3 cellular contexts compared by ENCODE assay signal in the genomic region with DNA sequence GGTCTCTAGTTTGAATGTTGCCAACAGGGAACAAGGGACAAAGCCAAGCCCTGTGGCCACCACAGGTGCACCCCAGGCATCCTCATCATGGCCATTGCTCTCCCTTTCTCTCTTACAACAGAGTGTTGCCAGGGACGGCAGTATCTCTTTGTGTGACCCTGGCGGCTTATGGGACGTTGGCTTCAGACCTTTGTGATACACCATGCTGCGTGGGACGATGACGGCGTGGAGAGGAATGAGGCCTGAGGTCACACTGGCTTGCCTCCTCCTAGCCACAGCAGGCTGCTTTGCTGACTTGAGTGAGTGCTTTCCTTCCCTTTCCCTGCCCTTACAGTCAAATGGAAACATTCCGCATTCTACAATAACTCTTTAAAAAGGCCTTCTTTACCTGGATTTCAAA.
TF ChIP-seq lines count a peak whose summit lies in the region.

No MANE protein-coding gene starts in this region.

TF ChIP-seq in IMR-90, 13 proteins besides CTCF, POLR2A, EP300 and RAD21:
- no peak for TF ChIP-seq FOS (IDR thresholded peaks at IDR 0.05; ENCODE audit: low read depth, low read length)
- TF ChIP-seq, protein P1, sequence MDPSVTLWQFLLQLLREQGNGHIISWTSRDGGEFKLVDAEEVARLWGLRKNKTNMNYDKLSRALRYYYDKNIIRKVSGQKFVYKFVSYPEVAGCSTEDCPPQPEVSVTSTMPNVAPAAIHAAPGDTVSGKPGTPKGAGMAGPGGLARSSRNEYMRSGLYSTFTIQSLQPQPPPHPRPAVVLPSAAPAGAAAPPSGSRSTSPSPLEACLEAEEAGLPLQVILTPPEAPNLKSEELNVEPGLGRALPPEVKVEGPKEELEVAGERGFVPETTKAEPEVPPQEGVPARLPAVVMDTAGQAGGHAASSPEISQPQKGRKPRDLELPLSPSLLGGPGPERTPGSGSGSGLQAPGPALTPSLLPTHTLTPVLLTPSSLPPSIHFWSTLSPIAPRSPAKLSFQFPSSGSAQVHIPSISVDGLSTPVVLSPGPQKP (IDR thresholded peaks at IDR 0.05; ENCODE audit: borderline replicate concordance, low read depth, low read length): no peak
- TF ChIP-seq BHLHE40 (IDR thresholded peaks at IDR 0.05; ENCODE audit: low read depth, low read length): no peak
- TF ChIP-seq CHD1 (IDR thresholded peaks at IDR 0.05; ENCODE audit: low read depth, low read length): no peak
- TF ChIP-seq MAFK (IDR thresholded peaks at IDR 0.05; ENCODE audit: low read depth, low read length): no peak

TF ChIP-seq in H1, 55 proteins besides CTCF, POLR2A, EP300 and RAD21:
- TF ChIP-seq SP4 (IDR thresholded peaks at IDR 0.05; ENCODE audit: low read length) (no peak), HDAC6 (IDR thresholded peaks at IDR 0.05; ENCODE audit: low read depth, low read length) (no peak)
TF ChIP-seq in H1: peak in this region for 0.

TF ChIP-seq in GM23338, 12 proteins besides CTCF, POLR2A, EP300 and RAD21:
- TF ChIP-seq ZNF114 (CRISPR knock-in tag; IDR thresholded peaks at IDR 0.05) (no peak), POLR2AphosphoS5 (IDR thresholded peaks at IDR 0.05; ENCODE audit: low read depth) (no peak), EZH2 (IDR thresholded peaks at IDR 0.05; ENCODE audit: low read depth, unreplicated experiment) (no peak), CREB1 (CRISPR knock-in tag; IDR thresholded peaks at IDR 0.05; ENCODE audit: low read depth) (no peak), ZNF331 (CRISPR knock-in tag; IDR thresholded peaks at IDR 0.05; ENCODE audit: low read depth) (no peak), JUNB (IDR thresholded peaks at IDR 0.05; ENCODE audit: unreplicated experiment) (no peak), STAT1 (IDR thresholded peaks at IDR 0.05; ENCODE audit: unreplicated experiment) (no peak), NANOG (IDR thresholded peaks at IDR 0.05; ENCODE audit: borderline replicate concordance) (no peak), EZH2phosphoT487 (IDR thresholded peaks at IDR 0.05; ENCODE audit: unreplicated experiment) (no peak)
- TF ChIP-seq, protein P2, sequence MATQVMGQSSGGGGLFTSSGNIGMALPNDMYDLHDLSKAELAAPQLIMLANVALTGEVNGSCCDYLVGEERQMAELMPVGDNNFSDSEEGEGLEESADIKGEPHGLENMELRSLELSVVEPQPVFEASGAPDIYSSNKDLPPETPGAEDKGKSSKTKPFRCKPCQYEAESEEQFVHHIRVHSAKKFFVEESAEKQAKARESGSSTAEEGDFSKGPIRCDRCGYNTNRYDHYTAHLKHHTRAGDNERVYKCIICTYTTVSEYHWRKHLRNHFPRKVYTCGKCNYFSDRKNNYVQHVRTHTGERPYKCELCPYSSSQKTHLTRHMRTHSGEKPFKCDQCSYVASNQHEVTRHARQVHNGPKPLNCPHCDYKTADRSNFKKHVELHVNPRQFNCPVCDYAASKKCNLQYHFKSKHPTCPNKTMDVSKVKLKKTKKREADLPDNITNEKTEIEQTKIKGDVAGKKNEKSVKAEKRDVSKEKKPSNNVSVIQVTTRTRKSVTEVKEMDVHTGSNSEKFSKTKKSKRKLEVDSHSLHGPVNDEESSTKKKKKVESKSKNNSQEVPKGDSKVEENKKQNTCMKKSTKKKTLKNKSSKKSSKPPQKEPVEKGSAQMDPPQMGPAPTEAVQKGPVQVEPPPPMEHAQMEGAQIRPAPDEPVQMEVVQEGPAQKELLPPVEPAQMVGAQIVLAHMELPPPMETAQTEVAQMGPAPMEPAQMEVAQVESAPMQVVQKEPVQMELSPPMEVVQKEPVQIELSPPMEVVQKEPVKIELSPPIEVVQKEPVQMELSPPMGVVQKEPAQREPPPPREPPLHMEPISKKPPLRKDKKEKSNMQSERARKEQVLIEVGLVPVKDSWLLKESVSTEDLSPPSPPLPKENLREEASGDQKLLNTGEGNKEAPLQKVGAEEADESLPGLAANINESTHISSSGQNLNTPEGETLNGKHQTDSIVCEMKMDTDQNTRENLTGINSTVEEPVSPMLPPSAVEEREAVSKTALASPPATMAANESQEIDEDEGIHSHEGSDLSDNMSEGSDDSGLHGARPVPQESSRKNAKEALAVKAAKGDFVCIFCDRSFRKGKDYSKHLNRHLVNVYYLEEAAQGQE (IDR thresholded peaks at IDR 0.05; ENCODE audit: unreplicated experiment): no peak
- TF ChIP-seq, protein P3, sequence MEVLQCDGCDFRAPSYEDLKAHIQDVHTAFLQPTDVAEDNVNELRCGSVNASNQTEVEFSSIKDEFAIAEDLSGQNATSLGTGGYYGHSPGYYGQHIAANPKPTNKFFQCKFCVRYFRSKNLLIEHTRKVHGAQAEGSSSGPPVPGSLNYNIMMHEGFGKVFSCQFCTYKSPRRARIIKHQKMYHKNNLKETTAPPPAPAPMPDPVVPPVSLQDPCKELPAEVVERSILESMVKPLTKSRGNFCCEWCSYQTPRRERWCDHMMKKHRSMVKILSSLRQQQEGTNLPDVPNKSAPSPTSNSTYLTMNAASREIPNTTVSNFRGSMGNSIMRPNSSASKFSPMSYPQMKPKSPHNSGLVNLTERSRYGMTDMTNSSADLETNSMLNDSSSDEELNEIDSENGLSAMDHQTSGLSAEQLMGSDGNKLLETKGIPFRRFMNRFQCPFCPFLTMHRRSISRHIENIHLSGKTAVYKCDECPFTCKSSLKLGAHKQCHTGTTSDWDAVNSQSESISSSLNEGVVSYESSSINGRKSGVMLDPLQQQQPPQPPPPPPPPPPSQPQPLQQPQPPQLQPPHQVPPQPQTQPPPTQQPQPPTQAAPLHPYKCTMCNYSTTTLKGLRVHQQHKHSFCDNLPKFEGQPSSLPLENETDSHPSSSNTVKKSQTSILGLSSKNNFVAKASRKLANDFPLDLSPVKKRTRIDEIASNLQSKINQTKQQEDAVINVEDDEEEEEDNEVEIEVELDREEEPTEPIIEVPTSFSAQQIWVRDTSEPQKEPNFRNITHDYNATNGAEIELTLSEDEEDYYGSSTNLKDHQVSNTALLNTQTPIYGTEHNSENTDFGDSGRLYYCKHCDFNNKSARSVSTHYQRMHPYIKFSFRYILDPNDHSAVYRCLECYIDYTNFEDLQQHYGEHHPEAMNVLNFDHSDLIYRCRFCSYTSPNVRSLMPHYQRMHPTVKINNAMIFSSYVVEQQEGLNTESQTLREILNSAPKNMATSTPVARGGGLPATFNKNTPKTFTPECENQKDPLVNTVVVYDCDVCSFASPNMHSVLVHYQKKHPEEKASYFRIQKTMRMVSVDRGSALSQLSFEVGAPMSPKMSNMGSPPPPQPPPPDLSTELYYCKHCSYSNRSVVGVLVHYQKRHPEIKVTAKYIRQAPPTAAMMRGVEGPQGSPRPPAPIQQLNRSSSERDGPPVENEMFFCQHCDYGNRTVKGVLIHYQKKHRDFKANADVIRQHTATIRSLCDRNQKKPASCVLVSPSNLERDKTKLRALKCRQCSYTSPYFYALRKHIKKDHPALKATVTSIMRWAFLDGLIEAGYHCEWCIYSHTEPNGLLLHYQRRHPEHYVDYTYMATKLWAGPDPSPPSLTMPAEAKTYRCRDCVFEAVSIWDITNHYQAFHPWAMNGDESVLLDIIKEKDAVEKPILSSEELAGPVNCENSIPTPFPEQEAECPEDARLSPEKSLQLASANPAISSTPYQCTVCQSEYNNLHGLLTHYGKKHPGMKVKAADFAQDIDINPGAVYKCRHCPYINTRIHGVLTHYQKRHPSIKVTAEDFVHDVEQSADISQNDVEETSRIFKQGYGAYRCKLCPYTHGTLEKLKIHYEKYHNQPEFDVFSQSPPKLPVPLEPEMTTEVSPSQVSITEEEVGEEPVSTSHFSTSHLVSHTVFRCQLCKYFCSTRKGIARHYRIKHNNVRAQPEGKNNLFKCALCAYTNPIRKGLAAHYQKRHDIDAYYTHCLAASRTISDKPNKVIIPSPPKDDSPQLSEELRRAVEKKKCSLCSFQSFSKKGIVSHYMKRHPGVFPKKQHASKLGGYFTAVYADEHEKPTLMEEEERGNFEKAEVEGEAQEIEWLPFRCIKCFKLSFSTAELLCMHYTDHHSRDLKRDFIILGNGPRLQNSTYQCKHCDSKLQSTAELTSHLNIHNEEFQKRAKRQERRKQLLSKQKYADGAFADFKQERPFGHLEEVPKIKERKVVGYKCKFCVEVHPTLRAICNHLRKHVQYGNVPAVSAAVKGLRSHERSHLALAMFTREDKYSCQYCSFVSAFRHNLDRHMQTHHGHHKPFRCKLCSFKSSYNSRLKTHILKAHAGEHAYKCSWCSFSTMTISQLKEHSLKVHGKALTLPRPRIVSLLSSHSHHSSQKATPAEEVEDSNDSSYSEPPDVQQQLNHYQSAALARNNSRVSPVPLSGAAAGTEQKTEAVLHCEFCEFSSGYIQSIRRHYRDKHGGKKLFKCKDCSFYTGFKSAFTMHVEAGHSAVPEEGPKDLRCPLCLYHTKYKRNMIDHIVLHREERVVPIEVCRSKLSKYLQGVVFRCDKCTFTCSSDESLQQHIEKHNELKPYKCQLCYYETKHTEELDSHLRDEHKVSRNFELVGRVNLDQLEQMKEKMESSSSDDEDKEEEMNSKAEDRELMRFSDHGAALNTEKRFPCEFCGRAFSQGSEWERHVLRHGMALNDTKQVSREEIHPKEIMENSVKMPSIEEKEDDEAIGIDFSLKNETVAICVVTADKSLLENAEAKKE (CRISPR knock-in tag; IDR thresholded peaks at IDR 0.05): no peak
- TF ChIP-seq, protein P4, sequence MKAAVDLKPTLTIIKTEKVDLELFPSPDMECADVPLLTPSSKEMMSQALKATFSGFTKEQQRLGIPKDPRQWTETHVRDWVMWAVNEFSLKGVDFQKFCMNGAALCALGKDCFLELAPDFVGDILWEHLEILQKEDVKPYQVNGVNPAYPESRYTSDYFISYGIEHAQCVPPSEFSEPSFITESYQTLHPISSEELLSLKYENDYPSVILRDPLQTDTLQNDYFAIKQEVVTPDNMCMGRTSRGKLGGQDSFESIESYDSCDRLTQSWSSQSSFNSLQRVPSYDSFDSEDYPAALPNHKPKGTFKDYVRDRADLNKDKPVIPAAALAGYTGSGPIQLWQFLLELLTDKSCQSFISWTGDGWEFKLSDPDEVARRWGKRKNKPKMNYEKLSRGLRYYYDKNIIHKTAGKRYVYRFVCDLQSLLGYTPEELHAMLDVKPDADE (IDR thresholded peaks at IDR 0.05): no peak
TF ChIP-seq in GM23338: peak in this region for 0.
